In genomic region chr19:58379276-58379675, GRCh38 we compare ENCODE assay signal across 10 cellular contexts. TPM values are rescaled to one million over a fixed set of nuclear protein-coding genes. Genes with fewer than 3 reads are reported as not detected.
DNase-seq lines count a peak whose midpoint lies in the region; ATAC-seq and TF ChIP-seq lines count a peak whose summit lies in the region.
"Had no signal": no experiment of that assay in that cellular context is flagged by ENCODE, and none has a peak within 500 bp of the region (broad histone marks: within the 10 kb centered on the region; RNA-seq: fewer than 3 reads in every experiment).

No MANE protein-coding gene starts in this region.

- DNase-seq in left ventricle myocardium superior (peak; percentile 26), cardiac septum (ENCODE audit: low spot score) (no peak), left lung (peak; percentile 31 to 43), type B pancreatic cell (ENCODE audit: extremely low spot score, unreplicated experiment) (no peak), occipital lobe (lab: John Stamatoyannopoulos, UW) (no peak), mucosa of descending colon (no peak)
- DNase-seq in activated CD4-positive, alpha-beta memory T cell treated with anti-CD3 and anti-CD28 coated beads, Interleukin-2, amount 10 ng/mL, durations not matched to agents 7 days and 5 days, result no peak
- DNase-seq in NK-92 treated with Interleukin-12 subunit alpha and Interleukin-12 subunit beta, amount 100 ng/mL, for 24 hours (lab: John Stamatoyannopoulos, UW), result no peak
- DNase-seq: hippocampal formation, NCI-H146 had no signal

- peaks cover 27% of the 10 kb centered on the region for H3K4me1 Mint-ChIP-seq in activated CD4-positive, alpha-beta memory T cell treated with anti-CD3 and anti-CD28 coated beads, Interleukin-2, amount 10 ng/mL, durations not matched to agents 7 days and 5 days
- peaks cover 3% of the 10 kb centered on the region for H3K4me1 Mint-ChIP-seq in type B pancreatic cell (ENCODE audit: unreplicated experiment)

- TF ChIP-seq CTCF in left lung (IDR thresholded peaks at IDR 0.05) (no peak), type B pancreatic cell (conservative IDR thresholded peaks at IDR 0.05) (no peak), mucosa of descending colon (IDR thresholded peaks at IDR 0.05) (no peak)

- H3K27ac ChIP-seq in left lung, result no peak overlapping the region

- intact Hi-C loops in left ventricle myocardium superior (cut with micrococcal nuclease), result no loop called here
- intact Hi-C loops in cardiac septum (cut with DNase I), result no loop called here
- intact Hi-C loops in left lung (cut with DNase I), result no loop called here
- intact Hi-C loops in mucosa of descending colon (cut with DNase I, micrococcal nuclease), result no loop called here

- H3K36me3 Mint-ChIP-seq in activated CD4-positive, alpha-beta memory T cell treated with anti-CD3 and anti-CD28 coated beads, Interleukin-2, amount 10 ng/mL, durations not matched to agents 7 days and 5 days (ENCODE audit: low read depth), result no peaks in the 10 kb centered on the region
- H3K36me3 Mint-ChIP-seq in type B pancreatic cell, result no peaks in the 10 kb centered on the region

- POLR2A ChIA-PET in activated CD4-positive, alpha-beta memory T cell treated with anti-CD3 and anti-CD28 coated beads, Interleukin-2, amount 10 ng/mL, durations not matched to agents 7 days and 5 days (lab: Charles Lee), result interaction anchor here (0.8 to 1.4 kb wide), 4 partner anchors 9 to 196 kb away, joined by 3 to 6 read pairs (median 4); partner anchors contain the start of genes ZNF274 and ZSCAN22

- no peaks in the 10 kb centered on the region for H3K9me3 ChIP-seq in left lung
- no peaks in the 10 kb centered on the region for H3K9me3 ChIP-seq in mucosa of descending colon

- peak overlapping the region; percentile 84 for H3K4me3 Mint-ChIP-seq in activated CD4-positive, alpha-beta memory T cell treated with anti-CD3 and anti-CD28 coated beads, Interleukin-2, amount 10 ng/mL, durations not matched to agents 7 days and 5 days
- H3K4me3 Mint-ChIP-seq in type B pancreatic cell, result peak overlapping the region; percentile 94

- no peaks in the 10 kb centered on the region for H3K36me3 ChIP-seq in left lung
- H3K36me3 ChIP-seq in mucosa of descending colon (ENCODE audit: low read depth), result no peaks in the 10 kb centered on the region

- CTCF ChIA-PET in activated CD4-positive, alpha-beta memory T cell treated with anti-CD3 and anti-CD28 coated beads, Interleukin-2, amount 10 ng/mL, durations not matched to agents 7 days and 5 days (lab: Charles Lee), result interaction anchor here (0.9 to 1.2 kb wide), 2 partner anchors 17 to 135 kb away, joined by 3 to 5 read pairs; partner anchors contain the start of gene ZNF497

- H3K9me3 Mint-ChIP-seq in activated CD4-positive, alpha-beta memory T cell treated with anti-CD3 and anti-CD28 coated beads, Interleukin-2, amount 10 ng/mL, durations not matched to agents 7 days and 5 days, result no peaks in the 10 kb centered on the region
- H3K9me3 Mint-ChIP-seq in type B pancreatic cell, result no peaks in the 10 kb centered on the region

- H3K27me3 ChIP-seq in left lung, result no peaks in the 10 kb centered on the region

- ATAC-seq in left ventricle myocardium superior, result no peak
- ATAC-seq in left lung, result no peak
- no peak for ATAC-seq in mucosa of descending colon

- H3K27ac Mint-ChIP-seq in activated CD4-positive, alpha-beta memory T cell treated with anti-CD3 and anti-CD28 coated beads, Interleukin-2, amount 10 ng/mL, durations not matched to agents 7 days and 5 days, result peak overlapping the region; percentile 84
- peak overlapping the region; percentile 95 for H3K27ac Mint-ChIP-seq in type B pancreatic cell

- H3K4me1 ChIP-seq in left lung (peaks cover 10 to 25% of the 10 kb centered on the region in 2 donors), mucosa of descending colon (ENCODE audit: low read depth) (peaks cover 13% of the 10 kb centered on the region)

- no peak overlapping the region for H3K4me3 ChIP-seq in left lung
- no peak overlapping the region for H3K4me3 ChIP-seq in mucosa of descending colon

- no peaks in the 10 kb centered on the region for H3K27me3 Mint-ChIP-seq in activated CD4-positive, alpha-beta memory T cell treated with anti-CD3 and anti-CD28 coated beads, Interleukin-2, amount 10 ng/mL, durations not matched to agents 7 days and 5 days
- H3K27me3 Mint-ChIP-seq in type B pancreatic cell, result no peaks in the 10 kb centered on the region

RNA-seq across cellular contexts. Expression of gene ZNF837, which starts 1.6 kb away (rescaled TPM):
- total RNA-seq in left ventricle myocardium superior (0.37 TPM), cardiac septum (0.54 TPM), left lung (1 to 10 TPM; 1.7 to 2.1 TPM), type B pancreatic cell (ENCODE audit: low replicate concordance) (2.8 and 3.8 TPM in 2 replicates), occipital lobe (0.94 TPM), mucosa of descending colon (1 to 10 TPM; 1.5 to 3.3 (median 2.5) TPM)
- 1 to 10 TPM; 1.7 TPM for total RNA-seq in activated CD4-positive, alpha-beta memory T cell treated with anti-CD3 and anti-CD28 coated beads, Interleukin-2, amount 10 ng/mL, durations not matched to agents 7 days and 5 days

RNA-seq across cellular contexts. Expression of gene RPS5, which starts 7.8 kb away (rescaled TPM):
- total RNA-seq in left ventricle myocardium superior, result 483 TPM
- total RNA-seq in cardiac septum, result 394 TPM
- 100 to 1,000 TPM; 785 to 801 TPM for total RNA-seq in activated CD4-positive, alpha-beta memory T cell treated with anti-CD3 and anti-CD28 coated beads, Interleukin-2, amount 10 ng/mL, durations not matched to agents 7 days and 5 days
- total RNA-seq in left lung, result 1,000 to 10,000 TPM in 1 of 2 donors, 100 to 1,000 TPM in 1; 842 to 1,045 TPM
- total RNA-seq in type B pancreatic cell (ENCODE audit: low replicate concordance), result 1,320 and 1,324 TPM in 2 replicates
- total RNA-seq in occipital lobe, result 1,568 TPM
- 100 to 1,000 TPM; 692 to 768 (median 754) TPM for total RNA-seq in mucosa of descending colon

RNA-seq across cellular contexts. Expression of gene RNF225, which starts 16.2 kb away (rescaled TPM):
- total RNA-seq in left ventricle myocardium superior, result not detected
- not detected for total RNA-seq in cardiac septum
- total RNA-seq in activated CD4-positive, alpha-beta memory T cell treated with anti-CD3 and anti-CD28 coated beads, Interleukin-2, amount 10 ng/mL, durations not matched to agents 7 days and 5 days, result under 1 TPM in 1 of 2 experiments, not detected in 1; 0.45 TPM
- total RNA-seq in left lung, result 1 to 10 TPM; 1.9 to 3.2 TPM
- total RNA-seq in type B pancreatic cell (ENCODE audit: low replicate concordance), result 1.0 and 4.0 TPM in 2 replicates
- not detected for total RNA-seq in occipital lobe
- total RNA-seq in mucosa of descending colon, result not detected

RNA-seq across cellular contexts. Expression of gene ZNF497, which starts 16.7 kb away (rescaled TPM):
- total RNA-seq in left ventricle myocardium superior (0.55 TPM), cardiac septum (0.40 TPM), left lung (1 to 10 TPM in 1 of 2 donors, under 1 TPM in 1; 0.76 to 1.2 TPM), type B pancreatic cell (ENCODE audit: low replicate concordance) (4.1 and 8.1 TPM in 2 replicates), occipital lobe (5.9 TPM), mucosa of descending colon (1 to 10 TPM; 1.1 to 1.9 (median 1.2) TPM)
- total RNA-seq in activated CD4-positive, alpha-beta memory T cell treated with anti-CD3 and anti-CD28 coated beads, Interleukin-2, amount 10 ng/mL, durations not matched to agents 7 days and 5 days, result 1 to 10 TPM; 1.1 to 1.2 TPM

RNA-seq across cellular contexts. Expression of gene A1BG, which starts 26.0 kb away (rescaled TPM):
- total RNA-seq in left ventricle myocardium superior (5.7 TPM), cardiac septum (5.2 TPM), left lung (10 to 100 TPM in 1 of 2 donors, 1 to 10 TPM in 1; 9.8 to 10.2 TPM), type B pancreatic cell (ENCODE audit: low replicate concordance) (5.1 and 11.7 TPM in 2 replicates), occipital lobe (0.94 TPM), mucosa of descending colon (1 to 10 TPM; 2.0 to 3.7 (median 2.7) TPM)
- 1 to 10 TPM; 8.5 to 9.9 TPM for total RNA-seq in activated CD4-positive, alpha-beta memory T cell treated with anti-CD3 and anti-CD28 coated beads, Interleukin-2, amount 10 ng/mL, durations not matched to agents 7 days and 5 days

Comparison
In these comparisons a context has a peak if more than half of its experiments do, and no peak if none do; other contexts are left out.
1. DNase-seq: peak in left ventricle myocardium superior (single experiment) and left lung (2 of 2); none in cardiac septum (single experiment), activated CD4-positive, alpha-beta memory T cell treated with anti-CD3 and anti-CD28 coated beads, Interleukin-2, amount 10 ng/mL, durations not matched to agents 7 days and 5 days (single experiment), type B pancreatic cell (single experiment), NK-92 treated with Interleukin-12 subunit alpha and Interleukin-12 subunit beta, amount 100 ng/mL, for 24 hours (single experiment), occipital lobe (single experiment) and mucosa of descending colon (0 of 3).